Comparison of ENCODE assay signal across 2 cellular contexts in genomic region chr17:3963214-3964201, GRCh38.
TF ChIP-seq lines count a peak whose summit lies in the region.

No MANE protein-coding gene starts in this region.

TF ChIP-seq in liver, 16 proteins besides CTCF, POLR2A, EP300 and RAD21 (continued from another document):
- TF ChIP-seq FOXA1 (IDR thresholded peaks at IDR 0.05) (no peak), ZBTB33 (IDR thresholded peaks at IDR 0.05) (no peak)

TF ChIP-seq in HepG2, 621 proteins besides CTCF, POLR2A, EP300 and RAD21 (continued from another document):
- TF ChIP-seq ZNF143 (CRISPR knock-in tag; IDR thresholded peaks at IDR 0.05) (no peak), ZNF589 (CRISPR knock-in tag; conservative IDR thresholded peaks at IDR 0.05) (no peak), HMG20B (CRISPR knock-in tag; conservative IDR thresholded peaks at IDR 0.05) (no peak), ZNF124 (CRISPR knock-in tag; IDR thresholded peaks at IDR 0.05) (no peak), CSRNP1 (CRISPR knock-in tag; IDR thresholded peaks at IDR 0.05) (no peak), CHD2 (IDR thresholded peaks at IDR 0.05; ENCODE audit: low read depth, low read length) (no peak), RNF2 (conservative IDR thresholded peaks at IDR 0.05; ENCODE audit: low read depth) (no peak), SAP130 (CRISPR knock-in tag; IDR thresholded peaks at IDR 0.05; ENCODE audit: low read depth) (no peak), KLF15 (CRISPR knock-in tag; IDR thresholded peaks at IDR 0.05; ENCODE audit: borderline replicate concordance) (no peak), AKNA (CRISPR knock-in tag; IDR thresholded peaks at IDR 0.05; ENCODE audit: borderline replicate concordance) (no peak), ETV6 (CRISPR knock-in tag; conservative IDR thresholded peaks at IDR 0.05) (no peak), SMC3 (IDR thresholded peaks at IDR 0.05; ENCODE audit: low read length) (no peak), ZNF7 (CRISPR knock-in tag; IDR thresholded peaks at IDR 0.05) (no peak), KLF6 (CRISPR knock-in tag; IDR thresholded peaks at IDR 0.05) (no peak), ZKSCAN1 (IDR thresholded peaks at IDR 0.05; ENCODE audit: low read length) (no peak), DMTF1 (CRISPR knock-in tag; IDR thresholded peaks at IDR 0.05) (no peak), HNF4G (IDR thresholded peaks at IDR 0.05; ENCODE audit: borderline replicate concordance, low read depth, low read length) (no peak), HNF4G (CRISPR knock-in tag; IDR thresholded peaks at IDR 0.05; ENCODE audit: borderline replicate concordance, low read depth) (no peak)
- TF ChIP-seq, protein P1, sequence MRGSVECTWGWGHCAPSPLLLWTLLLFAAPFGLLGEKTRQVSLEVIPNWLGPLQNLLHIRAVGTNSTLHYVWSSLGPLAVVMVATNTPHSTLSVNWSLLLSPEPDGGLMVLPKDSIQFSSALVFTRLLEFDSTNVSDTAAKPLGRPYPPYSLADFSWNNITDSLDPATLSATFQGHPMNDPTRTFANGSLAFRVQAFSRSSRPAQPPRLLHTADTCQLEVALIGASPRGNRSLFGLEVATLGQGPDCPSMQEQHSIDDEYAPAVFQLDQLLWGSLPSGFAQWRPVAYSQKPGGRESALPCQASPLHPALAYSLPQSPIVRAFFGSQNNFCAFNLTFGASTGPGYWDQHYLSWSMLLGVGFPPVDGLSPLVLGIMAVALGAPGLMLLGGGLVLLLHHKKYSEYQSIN (CRISPR knock-in tag; IDR thresholded peaks at IDR 0.05; ENCODE audit: borderline replicate concordance) = no peak
